22 cellular contexts compared by ENCODE assay signal in the genomic region with DNA sequence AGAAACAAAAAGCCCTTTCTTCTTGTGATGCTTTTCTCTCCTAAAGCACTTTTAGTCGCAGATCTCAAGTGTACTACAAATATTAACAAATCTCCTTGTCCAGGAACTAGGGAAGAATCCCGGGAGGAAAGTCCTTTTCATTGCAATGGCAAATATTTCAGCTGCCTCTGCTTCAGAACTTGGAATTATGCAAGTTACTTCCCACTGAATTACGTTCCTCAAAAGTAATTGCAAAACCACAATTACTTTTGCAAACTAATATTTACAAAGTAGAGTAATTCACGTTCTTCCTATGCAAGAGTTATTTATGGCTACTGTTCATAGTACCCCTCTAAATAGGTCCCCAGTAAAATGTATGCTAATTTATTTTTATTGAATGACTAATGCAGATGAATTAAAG. TPM values are rescaled to one million over a fixed set of nuclear protein-coding genes. Genes with fewer than 3 reads are reported as not detected.
"Had no signal": no experiment of that assay in that cellular context is flagged by ENCODE, and none has a peak within 500 bp of the region (broad histone marks: within the 10 kb centered on the region; RNA-seq: fewer than 3 reads in every experiment).

No MANE protein-coding gene starts in this region.

- H3K4me1 ChIP-seq: ascending aorta, vagina had no signal

- H3K27me3 Mint-ChIP-seq: activated naive CD4-positive, alpha-beta T cell treated with anti-CD3 and anti-CD28 coated beads, Interleukin-2, amount 10 ng/mL, durations not matched to agents 7 days and 5 days; stimulated activated naive CD8-positive, alpha-beta T cell treated with anti-CD3 and anti-CD28 coated beads, Interleukin-15, amount 100 ng/mL, for 72 hours had no signal

- H3K27ac ChIP-seq: ascending aorta, brain microvascular endothelial cell, vagina, WERI-Rb-1 had no signal

- H3K4me3 Mint-ChIP-seq: activated CD8-positive, alpha-beta T cell treated with anti-CD3 and anti-CD28 coated beads, Interleukin-2, amount 10 ng/mL, durations not matched to agents 7 days and 5 days; dendritic cell treated with granulocyte-macrophage colony-stimulating factor and Interleukin-4, amounts not matched to agents 40 ng/mL and 50 ng/mL, for 4 days; stimulated activated naive CD8-positive, alpha-beta T cell treated with anti-CD3 and anti-CD28 coated beads, Interleukin-15, amount 100 ng/mL, for 72 hours had no signal

- H3K9me3 Mint-ChIP-seq: activated naive CD4-positive, alpha-beta T cell treated with anti-CD3 and anti-CD28 coated beads, Interleukin-2, amount 10 ng/mL, durations not matched to agents 7 days and 5 days; dendritic cell treated with granulocyte-macrophage colony-stimulating factor and Interleukin-4, amounts not matched to agents 40 ng/mL and 50 ng/mL, for 4 days; stimulated activated effector memory CD8-positive, alpha-beta T cell treated with anti-CD3 and anti-CD28 coated beads, Interleukin-12 subunit alpha, Interleukin-12 subunit beta, amount 100 ng/mL, for 72 hours; stimulated activated naive CD8-positive, alpha-beta T cell treated with anti-CD3 and anti-CD28 coated beads, Interleukin-15, amount 100 ng/mL, for 72 hours had no signal

- DNase-seq: activated CD4-positive, alpha-beta T cell treated with anti-CD3 and anti-CD28 coated beads, Interleukin-2, amount 50 U/mL, for 1 hour; activated CD4-positive, CD25-positive, alpha-beta regulatory T cell treated with anti-CD3 and anti-CD28 coated beads, Interleukin-2, amount 50 U/mL, for 72 hours; activated CD8-positive, alpha-beta T cell treated with anti-CD3 and anti-CD28 coated beads, Interleukin-2, amount 10 ng/mL, durations not matched to agents 7 days and 5 days; activated effector memory CD4-positive, alpha-beta T cell treated with Interleukin-2 at 50 U/mL for 16 hours; activated naive CD4-positive, alpha-beta T cell treated with anti-CD3 and anti-CD28 coated beads, Interleukin-2, amount 10 ng/mL, durations not matched to agents 7 days and 5 days; activated T-cell treated with anti-CD3 and anti-CD28 coated beads, Interleukin-2, amount 50 U/mL, for 1 hour; brain microvascular endothelial cell; caudate nucleus; effector CD4-positive, alpha-beta T cell; foreskin melanocyte; kidney; occipital lobe; small intestine; stimulated activated CD4-positive, alpha-beta T cell treated with anti-CD3 and anti-CD28 coated beads, Interleukin-2, amount 100 ng/mL, for 24 hours; stimulated activated naive CD8-positive, alpha-beta T cell treated with anti-CD3 and anti-CD28 coated beads, Interleukin-15, amount 100 ng/mL, for 72 hours; WERI-Rb-1 had no signal

- H3K36me3 ChIP-seq: ascending aorta, brain microvascular endothelial cell, vagina, WERI-Rb-1 had no signal

- ATAC-seq: activated CD8-positive, alpha-beta T cell treated with anti-CD3 and anti-CD28 coated beads, Interleukin-2, amount 10 ng/mL, durations not matched to agents 7 days and 5 days; esophagus mucosa; sciatic nerve; stimulated activated effector memory CD8-positive, alpha-beta T cell treated with anti-CD3 and anti-CD28 coated beads, Interleukin-12 subunit alpha, Interleukin-12 subunit beta, amount 100 ng/mL, for 72 hours; stimulated activated naive CD8-positive, alpha-beta T cell treated with anti-CD3 and anti-CD28 coated beads, Interleukin-15, amount 100 ng/mL, for 72 hours had no signal

- H3K27ac Mint-ChIP-seq: dendritic cell treated with granulocyte-macrophage colony-stimulating factor and Interleukin-4, amounts not matched to agents 40 ng/mL and 50 ng/mL, for 4 days; stimulated activated naive CD8-positive, alpha-beta T cell treated with anti-CD3 and anti-CD28 coated beads, Interleukin-15, amount 100 ng/mL, for 72 hours had no signal

- H3K27me3 ChIP-seq: ascending aorta, brain microvascular endothelial cell, vagina had no signal

- H3K4me3 ChIP-seq: ascending aorta, vagina had no signal

- H3K9me3 ChIP-seq: ascending aorta, vagina had no signal

RNA-seq across cellular contexts. Expression of a gene that starts 14.5 kb away (rescaled TPM):
- total RNA-seq: ascending aorta had no signal
